Comparison of ENCODE assay signal across 21 cellular contexts in the genomic region with DNA sequence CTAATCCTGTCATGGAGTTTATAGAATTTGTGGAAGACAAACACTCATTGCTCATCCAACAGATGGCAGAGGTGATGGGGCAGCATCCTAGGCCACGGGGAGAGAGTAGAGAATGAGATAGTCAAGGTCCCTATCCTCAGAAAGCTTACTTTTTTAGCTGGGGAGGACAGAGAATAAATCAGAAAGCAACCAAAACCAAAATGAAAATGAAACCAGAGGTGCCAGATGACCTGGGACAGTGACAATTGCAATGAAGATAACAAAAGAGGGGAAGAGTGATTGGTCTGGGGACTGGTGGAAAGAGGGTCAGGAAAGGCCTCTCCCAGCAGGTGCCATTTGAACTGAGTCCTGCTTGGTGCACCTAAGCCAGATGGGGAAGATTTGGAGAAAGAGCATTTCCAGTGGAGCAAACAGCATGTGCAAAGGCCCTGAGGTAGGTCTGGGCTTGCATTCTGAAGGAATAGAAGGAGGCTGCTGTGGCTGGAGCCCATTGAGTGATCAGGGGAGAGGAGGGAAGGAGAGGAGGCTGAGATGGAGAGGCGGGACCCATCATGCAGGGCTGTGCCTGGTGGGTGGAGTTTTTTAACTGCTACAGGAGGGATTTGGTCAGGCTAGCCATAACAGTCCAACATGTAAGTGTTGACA.
"Had no signal": no experiment of that assay in that cellular context is flagged by ENCODE, and none has a peak within 500 bp of the region (broad histone marks: within the 10 kb centered on the region; RNA-seq: fewer than 3 reads in every experiment).

No MANE protein-coding gene starts in this region.

- ATAC-seq: left lobe of liver, sciatic nerve had no signal

- H3K9ac ChIP-seq: neural progenitor cell had no signal

- FAIRE-seq: endothelial cell of umbilical vein, kidney had no signal

- H2AFZ ChIP-seq: neural progenitor cell had no signal

- H3K4me1 ChIP-seq: esophagus squamous epithelium, prostate gland, right atrium auricular region, thyroid gland, vagina had no signal

- H3K27me3 ChIP-seq: neural progenitor cell, right atrium auricular region, thyroid gland, vagina had no signal

- H3K36me3 ChIP-seq: esophagus squamous epithelium, neural progenitor cell, prostate gland, right atrium auricular region, stomach, thyroid gland, vagina had no signal

- H3K9me3 ChIP-seq: prostate gland, thyroid gland, vagina had no signal

- H3K27ac ChIP-seq: coronary artery, esophagus squamous epithelium, neural progenitor cell, prostate gland, right atrium auricular region, stomach, thyroid gland, vagina had no signal

- DNase-seq: dermis blood vessel endothelial cell; effector memory CD4-positive, alpha-beta T cell; esophagus squamous epithelium; foreskin melanocyte; head of caudate nucleus; kidney; stimulated activated CD4-positive, alpha-beta T cell treated with anti-CD3 and anti-CD28 coated beads, Interleukin-2, amount 100 ng/mL, for 24 hours; stimulated activated CD4-positive, alpha-beta T cell treated with anti-CD3 and anti-CD28 coated beads, Interleukin-4, amount 100 ng/mL, for 24 hours; stimulated activated naive CD4-positive, alpha-beta T cell treated with Interleukin-2 at 50 U/mL for 16 hours; stomach; thyroid gland; trophoblast cell had no signal

- H3K4me3 ChIP-seq: coronary artery, esophagus squamous epithelium, lung, neural progenitor cell, prostate gland, right atrium auricular region, stomach, thyroid gland, vagina had no signal

- H3K4me2 ChIP-seq: neural progenitor cell had no signal
